ENCODE assay signal across 1 cellular context in genomic region chrX:115226929-115227328, GRCh38.
TF ChIP-seq lines count a peak whose summit lies in the region.

No MANE protein-coding gene starts in this region.

TF ChIP-seq in GM23338, 12 proteins besides CTCF, POLR2A, EP300 and RAD21 (continued from another document):
- TF ChIP-seq ZNF462 (CRISPR knock-in tag; IDR thresholded peaks at IDR 0.05) = no peak
- no peak for TF ChIP-seq ZNF331 (CRISPR knock-in tag; IDR thresholded peaks at IDR 0.05; ENCODE audit: low read depth)
